ENCODE assay signal across 19 cellular contexts in the genomic region with DNA sequence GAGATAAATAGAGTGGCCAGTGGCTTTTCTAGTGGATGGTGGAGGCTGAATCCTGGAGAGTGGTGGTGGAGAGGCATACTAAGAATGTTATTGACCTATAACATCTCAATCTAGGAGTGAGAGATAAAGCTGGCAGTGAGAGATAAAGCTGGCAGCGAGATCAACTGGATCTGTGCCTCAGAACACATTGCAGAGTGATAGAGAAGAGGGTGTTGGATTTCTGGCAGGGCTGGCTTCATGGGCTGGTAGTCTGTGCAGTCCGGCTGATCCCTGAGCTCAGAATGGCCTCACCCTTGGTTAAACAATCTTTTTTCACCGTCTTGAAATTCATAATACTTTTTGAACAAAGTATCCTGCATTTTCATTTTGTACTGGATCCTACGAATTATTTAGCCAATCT.
DNase-seq lines count a peak whose midpoint lies in the region; ATAC-seq and TF ChIP-seq lines count a peak whose summit lies in the region.
"Had no signal": no experiment of that assay in that cellular context is flagged by ENCODE, and none has a peak within 500 bp of the region (broad histone marks: within the 10 kb centered on the region; RNA-seq: fewer than 3 reads in every experiment).

No MANE protein-coding gene starts in this region.

- no peak overlapping the region for H3K4me3 ChIP-seq in right atrium auricular region
- H3K4me3 ChIP-seq in right cardiac atrium (ENCODE audit: low read length): no peak overlapping the region
- no peak overlapping the region for H3K4me3 ChIP-seq in OCI-LY7 (ENCODE audit: low read depth, low read length, poor library complexity, severe bottlenecking)
- H3K4me3 ChIP-seq: GM23338 had no signal

- ATAC-seq in Right ventricle myocardium superior (ENCODE audit: poor library complexity) (peak; percentile 91), right cardiac atrium (peak; percentile 67 to 88), HG02759 (IDR thresholded peaks at IDR 0.05; ENCODE audit: unreplicated experiment) (no peak)
- ATAC-seq: GM23338 had no signal

- POLR2A ChIA-PET in OCI-LY7 (lab: Charles Lee): no interaction called here

- H3K27me3 ChIP-seq in right atrium auricular region (no peaks in the 10 kb centered on the region), right cardiac atrium (ENCODE audit: control insufficient read depth, insufficient read depth) (no peaks in the 10 kb centered on the region)
- H3K27me3 ChIP-seq: BE2C had no signal

- H2AFZ ChIP-seq in OCI-LY7 (ENCODE audit: low read length): no peak overlapping the region
- H2AFZ ChIP-seq: GM23338 had no signal

- H3K36me3 ChIP-seq in right atrium auricular region: no peaks in the 10 kb centered on the region
- H3K36me3 ChIP-seq in OCI-LY7 (ENCODE audit: insufficient read depth, low read length): no peaks in the 10 kb centered on the region
- H3K36me3 ChIP-seq: BE2C had no signal

- H3K79me2 ChIP-seq in OCI-LY7 (ENCODE audit: insufficient read depth, low read depth, low read length): no peaks in the 10 kb centered on the region

- H3K9me2 ChIP-seq in OCI-LY7 (ENCODE audit: insufficient read depth, low read length): no peaks in the 10 kb centered on the region
- H3K9me2 ChIP-seq: SK-N-SH had no signal

- peak; percentile 39 for DNase-seq in Right ventricle myocardium superior
- DNase-seq in right atrium auricular region (ENCODE audit: low spot score): no peak
- DNase-seq in right cardiac atrium: peak in 1 of 3 donors; percentile 26
- no peak for DNase-seq in OCI-LY7 (ENCODE audit: low spot score)
- no peak for DNase-seq in HK-2 (ENCODE audit: unreplicated experiment)
- DNase-seq: BE2C; Caco-2; CD4-positive, CD25-positive, alpha-beta regulatory T cell; GF-D8; HCEC 1CT; NCI-H1105 treated with DMSO at 0.1 percent for 48 hours; NCI-H1694; NCI-H69; OCI-M1; SHP77 treated with DMSO at 0.1 percent for 48 hours; SK-N-SH had no signal

- H3K4me1 ChIP-seq in right atrium auricular region: no peaks in the 10 kb centered on the region
- H3K4me1 ChIP-seq in right cardiac atrium (ENCODE audit: control insufficient read depth, insufficient read depth, low read length): no peaks in the 10 kb centered on the region
- no peaks in the 10 kb centered on the region for H3K4me1 ChIP-seq in OCI-LY7 (ENCODE audit: insufficient read depth, low read length, poor library complexity, severe bottlenecking)
- H3K4me1 ChIP-seq: BE2C, Caco-2 had no signal

- 42% methylated on average over 4 of the region's 4 CpGs for WGBS in right cardiac atrium

- BruUV-seq in OCI-LY7 (replicated peaks; lab: Mats Ljungman, UMichigan): no TSS peak

- H3K4me2 ChIP-seq in OCI-LY7 (ENCODE audit: low read length): no peak overlapping the region
- H3K4me2 ChIP-seq: GM23338, SK-N-SH had no signal

- no peaks in the 10 kb centered on the region for H3K9me3 ChIP-seq in right atrium auricular region
- no peaks in the 10 kb centered on the region for H3K9me3 ChIP-seq in right cardiac atrium (ENCODE audit: control insufficient read depth, low read length)
- no peaks in the 10 kb centered on the region for H3K9me3 ChIP-seq in OCI-LY7 (ENCODE audit: low read length)
- H3K9me3 ChIP-seq: BE2C, Caco-2, SK-N-SH had no signal

- H3K27ac ChIP-seq in right atrium auricular region: no peak overlapping the region
- H3K27ac ChIP-seq in VCaP: peak overlapping the region; percentile 34
- no peak overlapping the region for H3K27ac ChIP-seq in right cardiac atrium (ENCODE audit: low read length)
- no peak overlapping the region for H3K27ac ChIP-seq in OCI-LY7 (ENCODE audit: low read depth, low read length, poor library complexity, severe bottlenecking)

- TF ChIP-seq CTCF in right atrium auricular region (IDR thresholded peaks at IDR 0.05): no peak
- no peak for TF ChIP-seq CTCF in VCaP (conservative IDR thresholded peaks at IDR 0.05)
- TF ChIP-seq CTCF in OCI-LY7 (conservative IDR thresholded peaks at IDR 0.05; ENCODE audit: low read length): no peak

- CTCF ChIA-PET in OCI-LY7 (lab: Charles Lee; ENCODE audit: unreplicated experiment): no interaction called here

- no peaks in the 10 kb centered on the region for H4K20me1 ChIP-seq in OCI-LY7 (ENCODE audit: insufficient read depth, low read length)

- intact Hi-C loops in Right ventricle myocardium superior (cut with DNase I) (no loop called here), right cardiac atrium (cut with DNase I) (no loop called here), OCI-LY7 (cut with micrococcal nuclease; ENCODE audit: unreplicated experiment) (no loop called here)
